In the genomic region with DNA sequence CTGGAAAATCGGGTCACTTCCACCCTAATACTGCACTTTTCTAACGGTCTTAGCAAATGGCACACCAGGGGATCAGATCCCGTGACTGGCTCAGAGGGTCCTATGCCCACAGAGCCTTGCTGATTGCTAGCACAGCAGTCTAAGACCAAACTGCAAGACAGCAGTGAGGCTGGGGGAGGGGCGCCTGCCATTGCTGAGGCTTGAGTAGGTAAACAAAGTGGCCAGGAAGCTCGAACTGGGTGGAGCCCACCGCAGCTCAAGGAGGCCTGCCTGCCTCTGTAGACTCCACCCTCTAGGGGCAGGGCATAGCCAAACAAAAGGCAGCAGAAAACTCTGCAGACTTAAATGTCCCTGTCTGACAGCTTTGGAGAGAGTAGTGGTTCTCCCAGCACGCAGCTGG, we compare ENCODE assay signal across 17 cellular contexts. TPM values are rescaled to one million over a fixed set of nuclear protein-coding genes. Genes with fewer than 3 reads are reported as not detected.
"Had no signal": no experiment of that assay in that cellular context is flagged by ENCODE, and none has a peak within 500 bp of the region (broad histone marks: within the 10 kb centered on the region; RNA-seq: fewer than 3 reads in every experiment).

No MANE protein-coding gene starts in this region.

RNA-seq across cellular contexts. Expression of a gene that starts 42.2 kb away (rescaled TPM):
- total RNA-seq: left ventricle myocardium superior; lung microvascular endothelial cell; naive thymus-derived CD8-positive, alpha-beta T cell; neural crest cell; omental fat pad; pulmonary artery endothelial cell; right atrium auricular region; skeletal muscle tissue; smooth muscle cell; temporal lobe; tibial nerve; ureter; uterus had no signal
- polyA plus RNA-seq: keratinocyte; naive thymus-derived CD8-positive, alpha-beta T cell; ovary; smooth muscle cell had no signal

RNA-seq across cellular contexts. Expression of a gene that starts 54.9 kb away (rescaled TPM):
- total RNA-seq: left cardiac atrium; left ventricle myocardium superior; lung microvascular endothelial cell; naive thymus-derived CD8-positive, alpha-beta T cell; neural crest cell; omental fat pad; ovary; pulmonary artery endothelial cell; renal cortical epithelial cell; right atrium auricular region; skeletal muscle tissue; smooth muscle cell; temporal lobe; tibial nerve; ureter; uterus had no signal
- polyA plus RNA-seq: keratinocyte; naive thymus-derived CD8-positive, alpha-beta T cell; ovary; smooth muscle cell had no signal
